9 cellular contexts compared by ENCODE assay signal in the genomic region with DNA sequence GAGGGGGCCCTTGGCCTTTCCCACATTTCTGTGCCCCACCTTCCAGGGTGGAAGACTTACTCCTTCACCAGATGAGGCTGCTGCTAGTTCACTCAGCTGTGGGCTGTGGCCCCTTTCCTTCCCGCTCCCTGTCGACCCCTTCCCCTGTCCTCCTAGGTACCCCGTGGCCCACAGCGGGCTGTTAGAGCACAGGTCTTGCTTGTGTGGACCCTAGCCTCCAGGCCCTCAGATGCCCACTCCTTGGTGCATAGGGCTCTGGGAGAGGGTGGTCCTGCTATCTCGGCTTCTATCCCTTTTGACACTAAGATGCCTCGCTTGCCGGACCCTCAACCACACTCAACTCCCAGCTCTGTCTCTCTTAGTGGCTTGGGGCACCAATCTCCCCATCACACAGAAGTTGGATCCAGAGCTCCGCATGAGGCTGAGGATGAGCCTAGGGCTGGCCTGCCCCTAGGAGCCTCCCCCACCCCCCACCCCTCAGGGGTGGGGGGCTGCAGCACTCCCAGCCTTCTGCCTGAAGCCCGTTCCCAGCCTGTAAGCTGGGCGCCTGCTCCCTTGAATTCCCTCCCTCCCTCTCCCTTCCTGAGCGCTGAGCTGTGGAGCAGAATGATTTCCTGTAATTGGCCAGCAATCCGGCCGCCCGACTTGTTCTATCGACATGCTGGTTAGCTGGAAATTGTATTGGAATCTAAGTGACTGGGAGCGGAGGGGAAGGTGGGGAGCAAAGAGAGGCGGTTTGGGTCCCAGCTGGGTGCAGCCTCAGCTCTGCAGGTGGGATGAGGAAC. TPM values are rescaled to one million over a fixed set of nuclear protein-coding genes. Genes with fewer than 3 reads are reported as not detected.
DNase-seq lines count a peak whose midpoint lies in the region; ATAC-seq, FAIRE-seq and TF ChIP-seq lines count a peak whose summit lies in the region.
"Had no signal": no experiment of that assay in that cellular context is flagged by ENCODE, and none has a peak within 500 bp of the region (broad histone marks: within the 10 kb centered on the region; RNA-seq: fewer than 3 reads in every experiment).

No MANE protein-coding gene starts in this region.

- TF ChIP-seq CTCF in H1 (IDR thresholded peaks at IDR 0.05; ENCODE audit: control extremely low read depth in 1 of 3, insufficient read depth in 1 of 3, low read depth in 1 of 3, low read length in 3 of 3): no peak

- H3K23ac ChIP-seq in H1 (ENCODE audit: insufficient read length): no peak overlapping the region

- no peak overlapping the region for H3K27ac ChIP-seq in H1 (ENCODE audit: low read depth, low read length)
- peak overlapping the region in 1 of 2 donors; percentile 7 for H3K27ac ChIP-seq in small intestine (ENCODE audit: low read depth in 1 of 2, low read length in 1 of 2)
- H3K27ac ChIP-seq: SJCRH30 had no signal

- H3K79me2 ChIP-seq in H1 (ENCODE audit: control insufficient read depth in 1 of 2, insufficient read depth in 2 of 2, low read length in 2 of 2): no peaks in the 10 kb centered on the region

- no peak overlapping the region for H4K91ac ChIP-seq in H1 (replicated peaks; ENCODE audit: insufficient read length, low read length)

- H3K36me3 ChIP-seq in H1 (ENCODE audit: control insufficient read depth in 2 of 4, insufficient read depth in 4 of 4, low read length in 3 of 4) (peaks cover 0 to 5% (median under 1%) of the 10 kb centered on the region in 4 experiments; a peak in 2 of 8 replicates), small intestine (ENCODE audit: control insufficient read depth in 2 of 2, insufficient read depth in 2 of 2, low read length in 2 of 2) (peaks cover 0 to 4% of the 10 kb centered on the region in 2 donors)
- H3K36me3 ChIP-seq: SJCRH30 had no signal

- peaks cover 0 to 4% of the 10 kb centered on the region in 2 experiments for H4K20me1 ChIP-seq in H1 (replicated peaks in 1 of 2; ENCODE audit: control insufficient read depth in 1 of 2, insufficient read depth in 2 of 2, low read length in 2 of 2)

- H2BK5ac ChIP-seq in H1 (ENCODE audit: low read depth, low read length): no peak overlapping the region

- no peak for ATAC-seq in HG03565 (IDR thresholded peaks at IDR 0.05; ENCODE audit: unreplicated experiment)
- ATAC-seq in HG02938 (IDR thresholded peaks at IDR 0.05; ENCODE audit: unreplicated experiment): no peak

- H2BK15ac ChIP-seq in H1 (ENCODE audit: low read length): peak overlapping the region; percentile 61; the same call in 1 of the 2 replicates

- H3K79me1 ChIP-seq in H1 (ENCODE audit: low read depth, low read length): no peaks in the 10 kb centered on the region

- H3K4me3 ChIP-seq in H1 (ENCODE audit: extremely low read depth in 1 of 4, insufficient read depth in 2 of 4, low read depth in 3 of 4, low read length in 4 of 4) (peak overlapping the region; percentile 1 to 58 (median 23); a peak in 5 of 8 replicates), small intestine (ENCODE audit: low read depth in 1 of 2, low read length in 2 of 2) (no peak overlapping the region)

- no peak overlapping the region for H3K4ac ChIP-seq in H1 (replicated peaks; ENCODE audit: insufficient read length, low read depth, low read length)

- H3K18ac ChIP-seq in H1 (ENCODE audit: extremely low read depth, low read length): no peak overlapping the region; the same call in 1 of the 2 replicates

- H2BK12ac ChIP-seq in H1 (ENCODE audit: low read depth, low read length): peak overlapping the region; percentile 4; the same call in 1 of the 2 replicates

- WGBS in H1 (ENCODE audit: extremely low coverage in 1 of 2, insufficient coverage in 1 of 2, insufficient read length in 1 of 2, insufficient replicate concordance in 2 of 2, low coverage in 1 of 2, low lambda C conversion rate in 2 of 2, missing lambda C conversion rate in 1 of 2), 2 experiments: 33% methylated on average over 15 of the region's 17 CpGs; no CpG with 5 or more reads in 1 of the 2 experiments
- WGBS in small intestine, 3 donors: 28 to 43% (median 31%) methylated on average over 17 of the region's 17 CpGs

- no peak overlapping the region for H3K9ac ChIP-seq in H1 (replicated peaks in 1 of 4; ENCODE audit: extremely low read depth in 1 of 4, low read depth in 3 of 4, low read length in 3 of 4)

- no peak for TF ChIP-seq RAD21 in H1 (IDR thresholded peaks at IDR 0.05 in 1 of 2, conservative IDR thresholded peaks at IDR 0.05 in 1 of 2; ENCODE audit: low read depth in 2 of 2, low read length in 2 of 2)

- TF ChIP-seq POLR2A in H1 (IDR thresholded peaks at IDR 0.05; ENCODE audit: control extremely low read depth in 1 of 2, low read depth in 2 of 2, low read length in 2 of 2): peak in 1 of 2 experiments; percentile 8; a peak in 1 of 3 replicates
- no peak for TF ChIP-seq POLR2A in GM12892 (IDR thresholded peaks at IDR 0.05; ENCODE audit: low read depth, low read length)

- H3K23me2 ChIP-seq in H1 (ENCODE audit: low read depth, low read length): peaks cover 3% of the 10 kb centered on the region; the same call in 1 of the 2 replicates

- H2AK5ac ChIP-seq in H1 (ENCODE audit: low read depth, low read length): no peak overlapping the region

- peaks cover 9 to 23% (median 14%) of the 10 kb centered on the region in 4 experiments for H3K4me1 ChIP-seq in H1 (replicated peaks in 1 of 4; ENCODE audit: control insufficient read depth in 3 of 4, insufficient read depth in 4 of 4, low read length in 3 of 4)
- peaks cover 2 to 7% of the 10 kb centered on the region in 2 donors for H3K4me1 ChIP-seq in small intestine (ENCODE audit: control insufficient read depth in 2 of 2, insufficient read depth in 1 of 2, low read depth in 1 of 2, low read length in 1 of 2)

- no peaks in the 10 kb centered on the region for H3K9me3 ChIP-seq in H1 (ENCODE audit: insufficient read depth in 2 of 2, low read depth in 1 of 2, low read length in 1 of 2)
- no peaks in the 10 kb centered on the region for H3K9me3 ChIP-seq in small intestine (ENCODE audit: control insufficient read depth, low read depth)
- H3K9me3 ChIP-seq: SJCRH30 had no signal

- no peak overlapping the region for H2AFZ ChIP-seq in H1 (ENCODE audit: low read length)

- no peak for TF ChIP-seq EP300 in H1 (IDR thresholded peaks at IDR 0.05; ENCODE audit: borderline replicate concordance in 1 of 2, low read depth in 2 of 2, low read length in 2 of 2)

- H3K56ac ChIP-seq in H1 (replicated peaks; ENCODE audit: insufficient read length, low read depth, low read length): no peak overlapping the region

- peak overlapping the region; percentile 56 to 99 for H3K4me2 ChIP-seq in H1 (ENCODE audit: insufficient read depth in 1 of 2, low read depth in 2 of 2, low read length in 2 of 2)

- peak overlapping the region; percentile 51; the same call in 1 of the 2 replicates for H4K8ac ChIP-seq in H1 (ENCODE audit: extremely low read depth, insufficient read depth, low read length)

- H3K27me3 ChIP-seq in H1 (replicated peaks in 1 of 4; ENCODE audit: control insufficient read depth in 3 of 4, extremely low read depth in 1 of 4, insufficient read depth in 3 of 4, low read length in 3 of 4): peaks cover 20 to 43% (median 40%) of the 10 kb centered on the region in 4 experiments
- peaks cover 0 to 4% of the 10 kb centered on the region in 2 donors for H3K27me3 ChIP-seq in small intestine (ENCODE audit: control insufficient read depth in 2 of 2, insufficient read depth in 2 of 2, low read length in 2 of 2)

- peak; percentile 12 for DNase-seq in stimulated activated CD4-positive, alpha-beta T cell treated with anti-CD3 and anti-CD28 coated beads, Interleukin-15, amount 100 ng/mL, for 24 hours
- DNase-seq in stimulated activated CD4-positive, alpha-beta T cell treated with anti-CD3 and anti-CD28 coated beads, Interleukin-1b, Interleukin-23, amount 100 ng/mL, for 48 hours: no peak
- DNase-seq in H1 (ENCODE audit: low read depth in 1 of 2, low spot score in 2 of 2) (peak in 1 of 2 experiments; percentile 69), midbrain (lab: John Stamatoyannopoulos, UW) (peak; percentile 34), small intestine (no peak), GM12892 (ENCODE audit: insufficient read length) (no peak)
- DNase-seq: SJCRH30 had no signal

- FAIRE-seq in H1 (lab: Jason Lieb, UNC) (no peak), small intestine (lab: Jason Lieb, UNC) (no peak), GM12892 (lab: Jason Lieb, UNC) (no peak)

- POLR2A ChIA-PET in H1 (lab: Charles Lee; ENCODE audit: partially characterized antibody): interaction anchor here (0.7 to 3.8 kb wide), 20 partner anchors 9 to 246 kb away, joined by 3 to 15 read pairs (median 4); a partner anchor contains a TSS

- H4K5ac ChIP-seq in H1 (ENCODE audit: insufficient read length, low read depth, low read length): no peak overlapping the region

- no peak overlapping the region for H3K14ac ChIP-seq in H1 (ENCODE audit: insufficient read length)

- CTCF ChIA-PET in H1 (lab: Charles Lee; ENCODE audit: partially characterized antibody): interaction anchor here (0.6 to 16.2 kb wide), 34 partner anchors 8 to 235 kb away, joined by 3 to 243 read pairs (median 5); a partner anchor contains a TSS

- no peak overlapping the region for H2BK120ac ChIP-seq in H1 (replicated peaks; ENCODE audit: low read depth, low read length)

- 0 out of 2 replicates have a peak overlapping the region, but pooled peaks have one; percentile 32 for H2BK20ac ChIP-seq in H1 (ENCODE audit: low read length)

RNA-seq across cellular contexts. Expression of a gene that starts 30.9 kb away (rescaled TPM):
- total RNA-seq in H1 (2021; fragmentation: NEBNext Ultra II Directional; extraction: Animal tissue kit (Norgen Biotek cat#: 25700)): 33.7 and 35.6 TPM in 2 replicates
- polyA plus RNA-seq in H1 (2011; rRNA removed): 52.9 and 61.8 TPM in 2 replicates
- 38.7 TPM for polyA plus RNA-seq in H1 (2011; cell fraction: cytosol; rRNA removed)
- 50.3 TPM for polyA plus RNA-seq in H1 (2011; cell fraction: nucleus; rRNA removed)
- polyA plus RNA-seq in H1 (2012, experiment 1 of 2): 35.6 to 46.5 TPM (median 40.8 TPM) in 4 replicates
- polyA plus RNA-seq in H1 (2012, experiment 2 of 2): 33.9 TPM
- polyA plus RNA-seq in H1 (2013, experiment 1 of 2): 25.6 TPM
- 23.7 TPM for polyA plus RNA-seq in H1 (2013, experiment 2 of 2)
- polyA minus RNA-seq in H1 (2011; rRNA and poly(A)+ RNA removed): 38.0 and 42.8 TPM in 2 replicates
- polyA minus RNA-seq in H1 (2011; cell fraction: cytosol; rRNA and poly(A)+ RNA removed): 40.1 TPM
- polyA minus RNA-seq in H1 (2011; cell fraction: nucleus; rRNA and poly(A)+ RNA removed): 25.0 TPM
- 10 to 100 TPM in 1 of 3 donors, 1 to 10 TPM in 2; 4.2 to 15.2 (median 7.6) TPM for polyA plus RNA-seq in small intestine
- 18.1 TPM for polyA plus RNA-seq in GM12892 (2012; ENCODE audit: missing spikeins)

RNA-seq across cellular contexts. Expression of a gene that starts 40.6 kb away (rescaled TPM):
- 149 and 152 TPM in 2 replicates for total RNA-seq in H1 (2021; fragmentation: NEBNext Ultra II Directional; extraction: Animal tissue kit (Norgen Biotek cat#: 25700))
- polyA plus RNA-seq in H1 (2011; rRNA removed) (35.5 and 42.9 TPM in 2 replicates), small intestine (100 to 1,000 TPM in 1 of 3 donors, 10 to 100 TPM in 2; 38.9 to 131 (median 95.1) TPM)
- 40.4 TPM for polyA plus RNA-seq in H1 (2011; cell fraction: cytosol; rRNA removed)
- polyA plus RNA-seq in H1 (2011; cell fraction: nucleus; rRNA removed): 57.8 TPM
- polyA plus RNA-seq in H1 (2012, experiment 1 of 2): 85.4 to 115 TPM (median 89.7 TPM) in 4 replicates
- 47.2 TPM for polyA plus RNA-seq in H1 (2012, experiment 2 of 2)
- 116 TPM for polyA plus RNA-seq in H1 (2013, experiment 1 of 2)
- polyA plus RNA-seq in H1 (2013, experiment 2 of 2): 99.8 TPM
- polyA minus RNA-seq in H1 (2011; rRNA and poly(A)+ RNA removed): 59.6 and 71.5 TPM in 2 replicates
- 418 TPM for polyA minus RNA-seq in H1 (2011; cell fraction: cytosol; rRNA and poly(A)+ RNA removed)
- polyA minus RNA-seq in H1 (2011; cell fraction: nucleus; rRNA and poly(A)+ RNA removed): 41.7 TPM
- polyA plus RNA-seq in GM12892 (2012; ENCODE audit: missing spikeins): 74.6 TPM

RNA-seq across cellular contexts. Expression of a gene that starts 52.4 kb away (rescaled TPM):
- 7.5 and 7.6 TPM in 2 replicates for total RNA-seq in H1 (2021; fragmentation: NEBNext Ultra II Directional; extraction: Animal tissue kit (Norgen Biotek cat#: 25700))
- polyA plus RNA-seq in H1 (2011; rRNA removed) (10.5 and 16.5 TPM in 2 replicates), small intestine (1 to 10 TPM in 2 of 3 donors, not detected in 1; 1.3 to 2.6 TPM)
- 8.9 TPM for polyA plus RNA-seq in H1 (2011; cell fraction: cytosol; rRNA removed)
- polyA plus RNA-seq in H1 (2011; cell fraction: nucleus; rRNA removed): 7.5 TPM
- 2.9 to 8.4 TPM (median 5.8 TPM) in 4 replicates for polyA plus RNA-seq in H1 (2012, experiment 1 of 2)
- 4.5 TPM for polyA plus RNA-seq in H1 (2012, experiment 2 of 2)
- 14.0 TPM for polyA plus RNA-seq in H1 (2013, experiment 1 of 2)
- polyA plus RNA-seq in H1 (2013, experiment 2 of 2): 16.0 TPM
- 0.61 and 1.1 TPM in 2 replicates for polyA minus RNA-seq in H1 (2011; rRNA and poly(A)+ RNA removed)
- polyA minus RNA-seq in H1 (2011; cell fraction: cytosol; rRNA and poly(A)+ RNA removed): 2.3 TPM
- polyA minus RNA-seq in H1 (2011; cell fraction: nucleus; rRNA and poly(A)+ RNA removed): 2.5 TPM
- not detected for polyA plus RNA-seq in GM12892 (2012; ENCODE audit: missing spikeins)

Comparison
In these comparisons a context has a peak if more than half of its experiments do, and no peak if none do; other contexts are left out.
1. DNase-seq: peak in stimulated activated CD4-positive, alpha-beta T cell treated with anti-CD3 and anti-CD28 coated beads, Interleukin-15, amount 100 ng/mL, for 24 hours (single experiment) and midbrain (single experiment); none in stimulated activated CD4-positive, alpha-beta T cell treated with anti-CD3 and anti-CD28 coated beads, Interleukin-1b, Interleukin-23, amount 100 ng/mL, for 48 hours (single experiment), small intestine (single experiment) and GM12892 (single experiment).
2. H3K4me3 ChIP-seq: peak in H1 (4 of 4); none in small intestine (0 of 2).